20 cellular contexts compared by ENCODE assay signal in genomic region chr2:215808194-215808593, GRCh38.
"Had no signal": no experiment of that assay in that cellular context is flagged by ENCODE, and none has a peak within 500 bp of the region (broad histone marks: within the 10 kb centered on the region; RNA-seq: fewer than 3 reads in every experiment).

No MANE protein-coding gene starts in this region.

- ATAC-seq: left cardiac atrium; left ventricle myocardium superior; mucosa of descending colon; naive thymus-derived CD8-positive, alpha-beta T cell had no signal

- H3K4me3 Mint-ChIP-seq: endodermal cell; naive thymus-derived CD8-positive, alpha-beta T cell had no signal

- H3K27me3 ChIP-seq: foreskin keratinocyte, right lobe of liver, spleen had no signal

- FAIRE-seq: endothelial cell of umbilical vein, urothelium cell line had no signal

- H3K4me3 ChIP-seq: coronary artery, lung, mucosa of descending colon, right lobe of liver, spleen had no signal

- H3K4me1 ChIP-seq: right lobe of liver had no signal

- H3K27ac ChIP-seq: coronary artery, foreskin keratinocyte, right lobe of liver, spleen had no signal

- H3K36me3 Mint-ChIP-seq: naive thymus-derived CD8-positive, alpha-beta T cell had no signal

- H3K36me3 ChIP-seq: right lobe of liver, spleen had no signal

- H3K27me3 Mint-ChIP-seq: naive thymus-derived CD8-positive, alpha-beta T cell had no signal

- H3K9me3 ChIP-seq: mucosa of descending colon, right lobe of liver, spleen had no signal

- DNase-seq: effector CD4-positive, alpha-beta T cell; endodermal cell; erythroblast; foreskin keratinocyte; kidney; left cardiac atrium; left ventricle myocardium superior; mucosa of descending colon; naive thymus-derived CD8-positive, alpha-beta T cell; right lobe of liver; spleen; stimulated activated CD4-positive, alpha-beta T cell treated with anti-CD3 and anti-CD28 coated beads, Interleukin-15, amount 100 ng/mL, for 24 hours; stimulated activated CD4-positive, alpha-beta T cell treated with anti-CD3 and anti-CD28 coated beads, Interleukin-1b, Interleukin-23, amount 100 ng/mL, for 48 hours; stimulated activated CD4-positive, alpha-beta T cell treated with anti-CD3 and anti-CD28 coated beads, Interleukin-4, amount 100 ng/mL, for 24 hours; stimulated activated naive CD4-positive, alpha-beta T cell; trophoblast cell had no signal
